ENCODE assay signal across 24 cellular contexts in genomic region chr15:83457149-83457548, GRCh38. TPM values are rescaled to one million over a fixed set of nuclear protein-coding genes. Genes with fewer than 3 reads are reported as not detected.
"Had no signal": no experiment of that assay in that cellular context is flagged by ENCODE, and none has a peak within 500 bp of the region (broad histone marks: within the 10 kb centered on the region; RNA-seq: fewer than 3 reads in every experiment).

No MANE protein-coding gene starts in this region.

- H3K27me3 ChIP-seq: MG63 had no signal

- FAIRE-seq: RCC 7860 had no signal

- DNase-seq: activated CD4-positive, alpha-beta T cell treated with anti-CD3 and anti-CD28 coated beads for 4 hours; activated CD8-positive, alpha-beta memory T cell treated with anti-CD3 and anti-CD28 coated beads, Interleukin-2, amount 50 U/mL, for 48 hours; activated CD8-positive, alpha-beta T cell treated with anti-CD3 and anti-CD28 coated beads, Interleukin-2, amount 10 ng/mL, durations not matched to agents 7 days and 5 days; activated naive CD4-positive, alpha-beta T cell treated with anti-CD3 and anti-CD28 coated beads, Interleukin-2, amount 50 U/mL, for 16 hours; activated naive CD8-positive, alpha-beta T cell treated with anti-CD3 and anti-CD28 coated beads, Interleukin-2, amount 10 ng/mL, durations not matched to agents 7 days and 5 days; activated T-cell treated with anti-CD3 and anti-CD28 coated beads, Interleukin-2, amount 50 U/mL, for 1 hour; adrenal gland; anterior cingulate cortex; caudate nucleus; MG63; MV-4-11; NCI-H1092 treated with DMSO at 0.1 percent for 48 hours; NCI-H1417 treated with DMSO at 0.1 percent for 48 hours; NCI-H1694; NCI-H2029 treated with DMSO at 0.1 percent for 48 hours; NCI-H510A treated with DMSO at 0.1 percent for 48 hours; NCI-H69; NK-92 treated with Interleukin-12 subunit alpha and Interleukin-12 subunit beta, amount 100 ng/mL, for 24 hours; SHP77 treated with DMSO at 0.1 percent for 48 hours; T-helper 17 cell; T-helper 9 cell had no signal

- H3K4me1 ChIP-seq: adrenal gland had no signal

- H3K4me3 ChIP-seq: adrenal gland, MG63 had no signal

- H3K9me3 ChIP-seq: adrenal gland, MG63 had no signal

- H3K36me3 ChIP-seq: adrenal gland, MG63 had no signal

- H3K27ac ChIP-seq: adrenal gland had no signal

- ATAC-seq: activated CD8-positive, alpha-beta T cell treated with anti-CD3 and anti-CD28 coated beads, Interleukin-2, amount 10 ng/mL, durations not matched to agents 7 days and 5 days; T-helper 17 cell had no signal

RNA-seq across cellular contexts. Expression of gene SH3GL3, which starts 10.0 kb away (rescaled TPM):
- total RNA-seq: activated CD8-positive, alpha-beta T cell treated with anti-CD3 and anti-CD28 coated beads, Interleukin-2, amount 10 ng/mL, durations not matched to agents 7 days and 5 days; activated naive CD8-positive, alpha-beta T cell treated with anti-CD3 and anti-CD28 coated beads, Interleukin-2, amount 10 ng/mL, durations not matched to agents 7 days and 5 days; SK-MEL-5 had no signal
- polyA plus RNA-seq: IgD-negative memory B cell had no signal
